In the genomic region with DNA sequence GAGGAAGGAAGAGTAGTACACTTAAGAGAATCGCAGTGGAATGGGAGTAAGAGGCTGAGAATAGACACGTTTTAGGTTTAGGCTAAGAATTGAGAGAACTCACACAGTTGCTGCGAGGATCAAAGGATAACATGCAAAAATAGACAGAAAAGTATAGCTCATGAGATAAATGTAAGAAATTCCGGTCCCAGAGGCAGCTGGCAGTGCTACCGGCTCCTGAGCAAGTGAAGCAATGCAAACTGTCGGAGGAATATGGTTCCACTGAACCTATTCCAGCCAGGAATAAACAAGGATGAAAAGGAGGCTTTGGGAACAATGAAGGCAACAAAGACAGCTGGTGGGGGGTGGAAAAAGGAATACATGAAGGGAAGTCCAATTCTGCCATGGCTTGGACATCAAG, we compare ENCODE assay signal across 29 cellular contexts.
"Had no signal": no experiment of that assay in that cellular context is flagged by ENCODE, and none has a peak within 500 bp of the region (broad histone marks: within the 10 kb centered on the region; RNA-seq: fewer than 3 reads in every experiment).

No MANE protein-coding gene starts in this region.

- H3K4me3 Mint-ChIP-seq: stimulated activated effector memory CD8-positive, alpha-beta T cell treated with anti-CD3 and anti-CD28 coated beads, Interleukin-12 subunit alpha, Interleukin-12 subunit beta, amount 100 ng/mL, for 72 hours; stimulated activated memory B cell treated with anti-CD40 and anti-IgM and Interleukin-4, amounts not matched to agents 10 μg/mL and 1 μg/mL and 100 μg/mL, for 72 hours; stimulated activated naive B cell treated with anti-CD40 and anti-IgM and Interleukin-4, amounts not matched to agents 10 μg/mL and 1 μg/mL and 100 μg/mL, for 72 hours; stimulated activated naive CD8-positive, alpha-beta T cell treated with anti-CD3 and anti-CD28 coated beads, Interleukin-15, amount 100 ng/mL, for 72 hours; stimulated activated naive CD8-positive, alpha-beta T cell treated with anti-CD3 and anti-CD28 coated beads, Interleukin-15, Interleukin-2, amounts not matched to agents 100 ng/mL and 50 ng/mL, for 24 hours; type B pancreatic cell had no signal

- H3K27ac ChIP-seq: stomach, suprapubic skin, testis, thoracic aorta, thyroid gland, tibial artery, tibial nerve, transverse colon, upper lobe of left lung, upper lobe of right lung, uterus, vagina had no signal

- H3K9me3 ChIP-seq: stomach, suprapubic skin, testis, thoracic aorta, thyroid gland, tibial artery, tibial nerve, transverse colon, upper lobe of left lung, upper lobe of right lung, uterus, vagina had no signal

- H3K4me3 ChIP-seq: stomach, suprapubic skin, testis, thoracic aorta, thyroid gland, tibial artery, tibial nerve, transverse colon, upper lobe of left lung, upper lobe of right lung, uterus, vagina had no signal

- DNase-seq: stimulated activated CD4-positive, alpha-beta T cell treated with anti-CD3 and anti-CD28 coated beads, Interleukin-2, amount 100 ng/mL, for 48 hours; stimulated activated CD4-positive, alpha-beta T cell treated with anti-CD3 and anti-CD28 coated beads, Interleukin-4, amount 100 ng/mL, for 1 hour; stimulated activated CD4-positive, alpha-beta T cell treated with anti-CD3 and anti-CD28 coated beads, Interleukin-4, amount 100 ng/mL, for 24 hours; stimulated activated CD4-positive, alpha-beta T cell treated with anti-CD3 and anti-CD28 coated beads, Interleukin-4, amount 100 ng/mL, for 4 hours; stimulated activated CD8-positive, alpha-beta memory T cell treated with anti-CD3 and anti-CD28 coated beads, Interleukin-4, amount 100 ng/mL, for 48 hours; stimulated activated naive B cell treated with anti-CD40 and anti-IgM and Interleukin-4, amounts not matched to agents 10 μg/mL and 1 μg/mL and 100 μg/mL, for 72 hours; stimulated activated naive CD4-positive, alpha-beta T cell; stimulated activated naive CD4-positive, alpha-beta T cell treated with Interleukin-2 at 50 U/mL for 16 hours; stimulated activated naive CD8-positive, alpha-beta T cell treated with anti-CD3 and anti-CD28 coated beads, Interleukin-15, amount 100 ng/mL, for 72 hours; stimulated activated naive CD8-positive, alpha-beta T cell treated with anti-CD3 and anti-CD28 coated beads, Interleukin-15, Interleukin-2, amounts not matched to agents 100 U/mL and 50 U/mL, for 24 hours; stomach; substantia nigra; testis; thyroid gland; tibial artery; transverse colon; trophoblast cell; upper lobe of left lung; upper lobe of right lung; uterus had no signal

- H3K36me3 ChIP-seq: stomach, suprapubic skin, thoracic aorta, thyroid gland, tibial artery, tibial nerve, transverse colon, upper lobe of left lung, upper lobe of right lung, uterus, vagina had no signal

- H3K27me3 ChIP-seq: suprapubic skin, testis, thyroid gland, tibial artery, tibial nerve, transverse colon, upper lobe of left lung, upper lobe of right lung, uterus, vagina had no signal

- H3K4me1 Mint-ChIP-seq: stimulated activated memory B cell treated with anti-CD40 and anti-IgM and Interleukin-4, amounts not matched to agents 10 μg/mL and 1 μg/mL and 100 μg/mL, for 72 hours had no signal

- H3K9me3 Mint-ChIP-seq: stimulated activated effector memory CD8-positive, alpha-beta T cell treated with anti-CD3 and anti-CD28 coated beads, Interleukin-12 subunit alpha, Interleukin-12 subunit beta, amount 100 ng/mL, for 72 hours had no signal

- H3K4me1 ChIP-seq: uterus had no signal

- H3K27ac Mint-ChIP-seq: stimulated activated effector memory CD8-positive, alpha-beta T cell treated with anti-CD3 and anti-CD28 coated beads, Interleukin-12 subunit alpha, Interleukin-12 subunit beta, amount 100 ng/mL, for 72 hours; stimulated activated memory B cell treated with anti-CD40 and anti-IgM and Interleukin-4, amounts not matched to agents 10 μg/mL and 1 μg/mL and 100 μg/mL, for 72 hours; stimulated activated naive B cell treated with anti-CD40 and anti-IgM and Interleukin-4, amounts not matched to agents 10 μg/mL and 1 μg/mL and 100 μg/mL, for 72 hours; stimulated activated naive CD8-positive, alpha-beta T cell treated with anti-CD3 and anti-CD28 coated beads, Interleukin-15, amount 100 ng/mL, for 72 hours; stimulated activated naive CD8-positive, alpha-beta T cell treated with anti-CD3 and anti-CD28 coated beads, Interleukin-15, Interleukin-2, amounts not matched to agents 100 ng/mL and 50 ng/mL, for 24 hours; type B pancreatic cell had no signal

- ATAC-seq: stimulated activated effector memory CD8-positive, alpha-beta T cell treated with anti-CD3 and anti-CD28 coated beads, Interleukin-12 subunit alpha, Interleukin-12 subunit beta, amount 100 ng/mL, for 72 hours; stimulated activated memory B cell treated with anti-CD40 and anti-IgM and Interleukin-4, amounts not matched to agents 10 μg/mL and 1 μg/mL and 100 μg/mL, for 72 hours; stimulated activated naive B cell treated with anti-CD40 and anti-IgM and Interleukin-4, amounts not matched to agents 10 μg/mL and 1 μg/mL and 100 μg/mL, for 72 hours; stimulated activated naive CD8-positive, alpha-beta T cell treated with anti-CD3 and anti-CD28 coated beads, Interleukin-15, amount 100 ng/mL, for 72 hours; stimulated activated naive CD8-positive, alpha-beta T cell treated with anti-CD3 and anti-CD28 coated beads, Interleukin-15, Interleukin-2, amounts not matched to agents 100 U/mL and 50 U/mL, for 24 hours; upper lobe of right lung had no signal

- H3K27me3 Mint-ChIP-seq: stimulated activated memory B cell treated with anti-CD40 and anti-IgM and Interleukin-4, amounts not matched to agents 10 μg/mL and 1 μg/mL and 100 μg/mL, for 72 hours had no signal

- FAIRE-seq: urothelium cell line had no signal

- H3K36me3 Mint-ChIP-seq: stimulated activated effector memory CD8-positive, alpha-beta T cell treated with anti-CD3 and anti-CD28 coated beads, Interleukin-12 subunit alpha, Interleukin-12 subunit beta, amount 100 ng/mL, for 72 hours; stimulated activated memory B cell treated with anti-CD40 and anti-IgM and Interleukin-4, amounts not matched to agents 10 μg/mL and 1 μg/mL and 100 μg/mL, for 72 hours; stimulated activated naive B cell treated with anti-CD40 and anti-IgM and Interleukin-4, amounts not matched to agents 10 μg/mL and 1 μg/mL and 100 μg/mL, for 72 hours; type B pancreatic cell had no signal
